8 cellular contexts compared by ENCODE assay signal in genomic region chr4:165328101-165328425, GRCh38. TPM values are rescaled to one million over a fixed set of nuclear protein-coding genes. Genes with fewer than 3 reads are reported as not detected.
A peak's percentile ranks its signal among the peaks of the same experiment; 100 is the strongest.
DNase-seq lines count a peak whose midpoint lies in the region.

No MANE protein-coding gene starts in this region.

- peaks cover 4% of the 10 kb centered on the region for H3K9me3 Mint-ChIP-seq in activated T-helper 1 cell treated with anti-CD3 and anti-CD28 coated beads, Interleukin-12 subunit alpha, Interleukin-12 subunit beta, Interleukin-2, Interleukin-4 antibody, amounts not matched to agents 30 ng/mL and 10 ng/mL and 1 ng/mL, durations not matched to agents 14 hours and 24 hours and 36 hours

- intact Hi-C loops in activated T-helper 1 cell treated with anti-CD3 and anti-CD28 coated beads, Interleukin-12 subunit alpha, Interleukin-12 subunit beta, Interleukin-2, Interleukin-4 antibody, amounts not matched to agents 30 ng/mL and 10 ng/mL and 1 ng/mL, durations not matched to agents 14 hours and 24 hours and 36 hours (cut with micrococcal nuclease), result no loop called here

- H3K27ac ChIP-seq in SJCRH30 (peak overlapping the region; percentile 42; the same call in 1 of the 2 replicates), temporal lobe (ENCODE audit: low read depth, low read length) (peak overlapping the region; percentile 92)

- peaks cover 45% of the 10 kb centered on the region for H3K4me1 Mint-ChIP-seq in activated T-helper 1 cell treated with anti-CD3 and anti-CD28 coated beads, Interleukin-12 subunit alpha, Interleukin-12 subunit beta, Interleukin-2, Interleukin-4 antibody, amounts not matched to agents 30 ng/mL and 10 ng/mL and 1 ng/mL, durations not matched to agents 14 hours and 24 hours and 36 hours (ENCODE audit: low read depth)

- peaks cover 2% of the 10 kb centered on the region; the same call in 1 of the 2 replicates for H3K4me1 ChIP-seq in SJCRH30

- peaks cover 32% of the 10 kb centered on the region for H3K36me3 Mint-ChIP-seq in activated T-helper 1 cell treated with anti-CD3 and anti-CD28 coated beads, Interleukin-12 subunit alpha, Interleukin-12 subunit beta, Interleukin-2, Interleukin-4 antibody, amounts not matched to agents 30 ng/mL and 10 ng/mL and 1 ng/mL, durations not matched to agents 14 hours and 24 hours and 36 hours (ENCODE audit: low read depth)

- DNase-seq in H7 (peak; percentile 17), SJCRH30 (no peak), NCI-H2171 (lab: John Stamatoyannopoulos, UW) (no peak), T-helper 1 cell (no peak), NOMO-1 treated with DMSO at 0.1 percent for 48 hours (lab: John Stamatoyannopoulos, UW; ENCODE audit: unreplicated experiment) (no peak)
- DNase-seq in activated T-helper 1 cell treated with anti-CD3 and anti-CD28 coated beads, Interleukin-12 subunit alpha, Interleukin-12 subunit beta, Interleukin-2, Interleukin-4 antibody, amounts not matched to agents 30 ng/mL and 10 ng/mL and 1 ng/mL, durations not matched to agents 14 hours and 24 hours and 36 hours (ENCODE audit: low spot score), result no peak

- H3K27me3 ChIP-seq in H7 (ENCODE audit: control insufficient read depth, insufficient read depth, low read length) (no peaks in the 10 kb centered on the region), SJCRH30 (no peaks in the 10 kb centered on the region)

- no peaks in the 10 kb centered on the region for H3K9me3 ChIP-seq in SJCRH30 (replicated peaks)

- H3K4me3 ChIP-seq in H7 (ENCODE audit: insufficient read depth, low read depth, low read length) (peak overlapping the region; percentile 84), SJCRH30 (peak overlapping the region; percentile 97), iPS-11a (ENCODE audit: low read depth, low read length) (peak overlapping the region; percentile 98)

- H3K36me3 ChIP-seq in H7 (replicated peaks; ENCODE audit: control insufficient read depth, insufficient read depth, low read length) (peaks cover 10% of the 10 kb centered on the region), SJCRH30 (no peaks in the 10 kb centered on the region)

- no peak overlapping the region for H3K4me3 Mint-ChIP-seq in activated T-helper 1 cell treated with anti-CD3 and anti-CD28 coated beads, Interleukin-12 subunit alpha, Interleukin-12 subunit beta, Interleukin-2, Interleukin-4 antibody, amounts not matched to agents 30 ng/mL and 10 ng/mL and 1 ng/mL, durations not matched to agents 14 hours and 24 hours and 36 hours

- H3K27ac Mint-ChIP-seq in activated T-helper 1 cell treated with anti-CD3 and anti-CD28 coated beads, Interleukin-12 subunit alpha, Interleukin-12 subunit beta, Interleukin-2, Interleukin-4 antibody, amounts not matched to agents 30 ng/mL and 10 ng/mL and 1 ng/mL, durations not matched to agents 14 hours and 24 hours and 36 hours, result no peak overlapping the region

- H3K27me3 Mint-ChIP-seq in activated T-helper 1 cell treated with anti-CD3 and anti-CD28 coated beads, Interleukin-12 subunit alpha, Interleukin-12 subunit beta, Interleukin-2, Interleukin-4 antibody, amounts not matched to agents 30 ng/mL and 10 ng/mL and 1 ng/mL, durations not matched to agents 14 hours and 24 hours and 36 hours (ENCODE audit: insufficient read depth), result no peaks in the 10 kb centered on the region

RNA-seq across cellular contexts. Expression of gene MSMO1, which starts 0.6 kb away (rescaled TPM):
- total RNA-seq in H7 (2014; rRNA removed; shearing (Covaris generic)), result 217 and 280 TPM in 2 replicates
- total RNA-seq in SJCRH30 (2014; rRNA removed; shearing (Covaris generic)), result 38.6 and 44.6 TPM in 2 replicates
- 357 TPM for total RNA-seq in temporal lobe
- 74.1 and 93.1 TPM in 2 replicates for total RNA-seq in activated T-helper 1 cell treated with anti-CD3 and anti-CD28 coated beads, Interleukin-12 subunit alpha, Interleukin-12 subunit beta, Interleukin-2, Interleukin-4 antibody, amounts not matched to agents 30 ng/mL and 10 ng/mL and 1 ng/mL, durations not matched to agents 14 hours and 24 hours and 36 hours

RNA-seq across cellular contexts. Expression of gene CPE, which starts 50.7 kb away (rescaled TPM):
- 23.2 and 32.6 TPM in 2 replicates for total RNA-seq in H7 (2014; rRNA removed; shearing (Covaris generic))
- not detected in 2 replicates for total RNA-seq in SJCRH30 (2014; rRNA removed; shearing (Covaris generic))
- 349 TPM for total RNA-seq in temporal lobe
- total RNA-seq in activated T-helper 1 cell treated with anti-CD3 and anti-CD28 coated beads, Interleukin-12 subunit alpha, Interleukin-12 subunit beta, Interleukin-2, Interleukin-4 antibody, amounts not matched to agents 30 ng/mL and 10 ng/mL and 1 ng/mL, durations not matched to agents 14 hours and 24 hours and 36 hours, result 0.07 TPM in 1 of 2 replicates, not detected in the other

Comparison
In these comparisons a context has a peak if more than half of its experiments do, and no peak if none do; other contexts are left out.
1. RNA of gene CPE, which starts 50.7 kb away (total RNA-seq): 349 TPM in temporal lobe (single experiment) and 23.2 to 32.6 TPM in H7; not detected in SJCRH30 and 0.07 TPM in activated T-helper 1 cell treated with anti-CD3 and anti-CD28 coated beads, Interleukin-12 subunit alpha, Interleukin-12 subunit beta, Interleukin-2, Interleukin-4 antibody, amounts not matched to agents 30 ng/mL and 10 ng/mL and 1 ng/mL, durations not matched to agents 14 hours and 24 hours and 36 hours; every median in the first group is over 10 times any median in the second.
2. Peak in every context shown above with its lines, with median percentiles within 50 percentile points of each other: H3K4me3 ChIP-seq.